ENCODE assay signal across 32 cellular contexts in the genomic region with DNA sequence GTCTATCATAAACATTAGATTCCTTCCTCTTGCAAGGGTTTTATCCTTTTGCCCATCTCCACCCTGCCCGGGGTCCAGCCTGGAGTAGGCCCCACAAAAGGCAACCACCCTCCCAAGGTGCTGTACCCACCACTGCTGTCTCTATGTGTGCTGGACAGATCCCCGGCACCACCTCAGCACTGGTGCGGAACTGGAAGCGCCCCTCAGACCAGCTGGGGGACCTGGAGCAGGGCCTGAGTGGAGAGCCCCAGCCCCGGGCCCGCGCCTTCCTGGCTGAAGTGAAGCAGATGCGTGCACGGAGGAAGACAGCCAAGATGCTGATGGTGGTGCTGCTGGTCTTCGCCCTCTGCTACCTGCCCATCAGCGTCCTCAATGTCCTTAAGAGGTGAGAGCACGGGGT. TPM values are rescaled to one million over a fixed set of nuclear protein-coding genes. Genes with fewer than 3 reads are reported as not detected.
"Had no signal": no experiment of that assay in that cellular context is flagged by ENCODE, and none has a peak within 500 bp of the region (broad histone marks: within the 10 kb centered on the region; RNA-seq: fewer than 3 reads in every experiment).

No MANE protein-coding gene starts in this region.

- ATAC-seq: activated CD8-positive, alpha-beta T cell treated with anti-CD3 and anti-CD28 coated beads for 36 hours; activated naive CD4-positive, alpha-beta T cell treated with anti-CD3 and anti-CD28 coated beads, Interleukin-2, amount 50 U/mL, for 72 hours; activated naive CD8-positive, alpha-beta T cell treated with anti-CD3 and anti-CD28 coated beads, Interleukin-2, amount 50 U/mL, for 24 hours; activated T-cell treated with anti-CD3 and anti-CD28 coated beads, Interleukin-2, amount 50 U/mL, for 72 hours; body of pancreas; Panc1; Right ventricle myocardium inferior had no signal

- H3K4me3 Mint-ChIP-seq: activated B cell treated with CpG ODN at 0.5 μM for 24 hours; activated CD4-positive, alpha-beta T cell treated with anti-CD3 and anti-CD28 coated beads, Interleukin-2, amount 10 ng/mL, durations not matched to agents 24 days and 14 days; activated CD8-positive, alpha-beta T cell treated with anti-CD3 and anti-CD28 coated beads for 36 hours; activated naive CD8-positive, alpha-beta T cell treated with anti-CD3 and anti-CD28 coated beads, Interleukin-2, amount 50 U/mL, for 24 hours; activated T-cell treated with anti-CD3 and anti-CD28 coated beads, Interleukin-2, amount 50 U/mL, for 72 hours; T-helper 1 cell treated with Interleukin-12 subunit alpha and Interleukin-12 subunit beta and Interleukin-4 antibody, amounts not matched to agents 30 μg/mL and 1 μg/mL, for 36 hours had no signal

- H3K9me3 ChIP-seq: ascending aorta, body of pancreas had no signal

- H3K9me3 Mint-ChIP-seq: activated B cell treated with CpG ODN at 0.5 μM for 24 hours; activated CD4-positive, alpha-beta T cell treated with anti-CD3 and anti-CD28 coated beads, Interleukin-2, amount 10 ng/mL, durations not matched to agents 24 days and 14 days; activated CD8-positive, alpha-beta T cell treated with anti-CD3 and anti-CD28 coated beads for 36 hours; activated naive CD4-positive, alpha-beta T cell treated with anti-CD3 and anti-CD28 coated beads, Interleukin-2, amount 50 U/mL, for 72 hours; activated naive CD8-positive, alpha-beta T cell treated with anti-CD3 and anti-CD28 coated beads, Interleukin-2, amount 50 U/mL, for 24 hours; activated T-cell treated with anti-CD3 and anti-CD28 coated beads, Interleukin-2, amount 50 U/mL, for 72 hours; T-helper 1 cell treated with Interleukin-12 subunit alpha and Interleukin-12 subunit beta and Interleukin-4 antibody, amounts not matched to agents 30 μg/mL and 1 μg/mL, for 36 hours had no signal

- H3K27ac Mint-ChIP-seq: activated B cell treated with CpG ODN at 0.5 μM for 24 hours; activated CD8-positive, alpha-beta T cell treated with anti-CD3 and anti-CD28 coated beads for 36 hours; activated naive CD8-positive, alpha-beta T cell treated with anti-CD3 and anti-CD28 coated beads, Interleukin-2, amount 50 U/mL, for 24 hours; T-helper 1 cell treated with Interleukin-12 subunit alpha and Interleukin-12 subunit beta and Interleukin-4 antibody, amounts not matched to agents 30 μg/mL and 1 μg/mL, for 36 hours had no signal

- H3K4me2 ChIP-seq: KMS-11 had no signal

- H3K36me3 ChIP-seq: ascending aorta had no signal

- H3K27ac ChIP-seq: body of pancreas, KMS-11, SK-N-MC had no signal

- H3K4me3 ChIP-seq: ascending aorta, body of pancreas, SK-N-MC had no signal

- DNase-seq: activated B cell treated with CpG ODN at 0.5 μM for 24 hours; activated CD4-positive, alpha-beta T cell treated with anti-CD3 and anti-CD28 coated beads for 1 hour; activated CD4-positive, alpha-beta T cell treated with anti-CD3 and anti-CD28 coated beads, Interleukin-2, amount 10 ng/mL, durations not matched to agents 24 days and 14 days; activated CD8-positive, alpha-beta memory T cell treated with anti-CD3 and anti-CD28 coated beads, Interleukin-2, amount 50 U/mL, for 4 hours; activated CD8-positive, alpha-beta T cell treated with anti-CD3 and anti-CD28 coated beads for 36 hours; activated naive CD4-positive, alpha-beta T cell; activated naive CD8-positive, alpha-beta T cell treated with anti-CD3 and anti-CD28 coated beads, Interleukin-2, amount 50 U/mL, for 24 hours; activated T-cell treated with anti-CD3 and anti-CD28 coated beads, Interleukin-2, amount 50 U/mL, for 72 hours; amniotic stem cell; body of pancreas; central memory CD4-positive, alpha-beta T cell; NCI-H1092; NCI-H1417; NCI-H1930; NCI-H2171 treated with DMSO at 0.1 percent for 48 hours; NCI-H345; NCI-H510A; NCI-H526 treated with DMSO at 0.1 percent for 48 hours; NCI-H82; OCI-M1; RPMI8226; SW 1271; T-helper 9 cell had no signal

- H3K9ac ChIP-seq: KMS-11 had no signal

- H3K36me3 Mint-ChIP-seq: activated naive CD4-positive, alpha-beta T cell treated with anti-CD3 and anti-CD28 coated beads, Interleukin-2, amount 50 U/mL, for 72 hours had no signal

- H3K27me3 ChIP-seq: ascending aorta, body of pancreas had no signal

RNA-seq across cellular contexts. Expression of a gene that starts 5.9 kb away (rescaled TPM):
- total RNA-seq: activated B cell treated with CpG ODN at 0.5 μM for 24 hours; activated CD4-positive, alpha-beta T cell treated with anti-CD3 and anti-CD28 coated beads, Interleukin-2, amount 10 ng/mL, durations not matched to agents 24 days and 14 days; activated CD8-positive, alpha-beta T cell treated with anti-CD3 and anti-CD28 coated beads for 36 hours; activated naive CD4-positive, alpha-beta T cell treated with anti-CD3 and anti-CD28 coated beads, Interleukin-2, amount 50 U/mL, for 72 hours; activated T-cell treated with anti-CD3 and anti-CD28 coated beads, Interleukin-2, amount 50 U/mL, for 72 hours; ascending aorta; body of pancreas; bronchial epithelial cell; MCF 10A had no signal

RNA-seq across cellular contexts. Expression of a gene that starts 47.0 kb away (rescaled TPM):
- total RNA-seq: activated B cell treated with CpG ODN at 0.5 μM for 24 hours; activated CD4-positive, alpha-beta T cell treated with anti-CD3 and anti-CD28 coated beads, Interleukin-2, amount 10 ng/mL, durations not matched to agents 24 days and 14 days; activated CD8-positive, alpha-beta T cell treated with anti-CD3 and anti-CD28 coated beads for 36 hours; activated naive CD4-positive, alpha-beta T cell treated with anti-CD3 and anti-CD28 coated beads, Interleukin-2, amount 50 U/mL, for 72 hours; activated T-cell treated with anti-CD3 and anti-CD28 coated beads, Interleukin-2, amount 50 U/mL, for 72 hours had no signal
